8 cellular contexts compared by ENCODE assay signal in the genomic region with DNA sequence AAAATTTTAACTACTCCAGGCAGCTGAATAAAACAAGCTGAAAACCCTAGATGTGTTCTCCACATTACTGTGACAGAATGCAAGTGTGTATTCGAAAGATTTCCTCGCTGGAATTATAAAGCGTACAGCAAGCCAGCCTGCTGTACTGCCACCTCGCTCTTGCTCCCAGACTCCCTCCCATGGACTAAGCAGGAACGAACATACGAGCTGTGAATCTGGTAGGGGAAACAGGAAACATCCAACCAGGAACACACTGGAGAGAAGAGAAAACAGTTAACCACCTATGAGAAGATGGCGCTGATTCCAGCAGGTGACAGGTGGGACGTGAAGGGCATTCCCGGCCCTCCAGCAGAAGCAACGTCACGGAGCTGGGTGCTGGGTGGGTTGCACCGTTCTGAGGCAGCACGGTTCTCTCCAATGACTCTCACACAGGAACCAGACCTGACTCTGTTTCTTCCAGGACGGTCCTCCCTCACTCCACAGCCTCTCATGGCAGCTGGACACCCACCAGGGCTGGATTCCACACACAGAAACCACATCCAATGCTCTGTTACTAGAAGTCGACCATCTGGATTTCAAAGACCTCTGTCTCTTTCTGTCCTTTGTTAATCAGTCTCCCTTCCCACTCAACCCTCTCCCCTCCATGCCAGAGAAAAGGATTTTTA.
DNase-seq lines count a peak whose midpoint lies in the region; ATAC-seq and TF ChIP-seq lines count a peak whose summit lies in the region.

No MANE protein-coding gene starts in this region.

- TF ChIP-seq CTCF in BJ (IDR thresholded peaks at IDR 0.05; ENCODE audit: insufficient read depth, low read depth, low read length), result peak; percentile 62

- H3K27me3 ChIP-seq in BJ (ENCODE audit: control insufficient read depth, insufficient read depth, low read length), result no peaks in the 10 kb centered on the region

- DNase-seq in BJ (ENCODE audit: low read depth) (no peak), NCI-H2227 treated with DMSO at 0.1 percent for 48 hours (lab: John Stamatoyannopoulos, UW) (peak; percentile 51), fibroblast of the conjunctiva (ENCODE audit: low read depth) (peak; percentile 23), nucleus accumbens (lab: John Stamatoyannopoulos, UW) (peak in 45 of 56 donors; percentile 6 to 76 (median 45)), DMS79 (lab: John Stamatoyannopoulos, UW) (no peak), ecto neural progenitor cell (ENCODE audit: low spot score) (no peak)
- DNase-seq in stimulated activated CD4-positive, alpha-beta T cell treated with anti-CD3 and anti-CD28 coated beads, Interleukin-4, amount 100 ng/mL, for 24 hours, result no peak

- no peaks in the 10 kb centered on the region; the same call in 1 of the 2 replicates for H3K36me3 ChIP-seq in BJ (ENCODE audit: control insufficient read depth, insufficient read depth, low read length)

- POLR2A ChIA-PET in BJ (lab: Charles Lee), result interaction anchor here (0.6 kb wide), 1 partner anchor 12 kb away, joined by 3 read pairs; no protein-coding TSS in a partner anchor

- no peak for ATAC-seq in HG02588 (IDR thresholded peaks at IDR 0.05; ENCODE audit: unreplicated experiment)

- H3K4me3 ChIP-seq in BJ (ENCODE audit: low read depth, low read length), result no peak overlapping the region

- CTCF ChIA-PET in BJ (lab: Yijun Ruan, JAX), result interaction anchor here (0.5 to 4.6 kb wide), 5 partner anchors 12 to 75 kb away, joined by 3 to 32 read pairs (median 4); no protein-coding TSS in a partner anchor

Comparison
In these comparisons a context has a peak if more than half of its experiments do, and no peak if none do; other contexts are left out.
1. DNase-seq: peak in NCI-H2227 treated with DMSO at 0.1 percent for 48 hours (single experiment), fibroblast of the conjunctiva (single experiment) and nucleus accumbens (45 of 56); none in BJ (single experiment), DMS79 (single experiment), stimulated activated CD4-positive, alpha-beta T cell treated with anti-CD3 and anti-CD28 coated beads, Interleukin-4, amount 100 ng/mL, for 24 hours (single experiment) and ecto neural progenitor cell (single experiment).